18 cellular contexts compared by ENCODE assay signal in genomic region chr5:16603295-16603694, GRCh38. TPM values are rescaled to one million over a fixed set of nuclear protein-coding genes. Genes with fewer than 3 reads are reported as not detected.
DNase-seq lines count a peak whose midpoint lies in the region; ATAC-seq, FAIRE-seq and TF ChIP-seq lines count a peak whose summit lies in the region.
"Had no signal": no experiment of that assay in that cellular context is flagged by ENCODE, and none has a peak within 500 bp of the region (broad histone marks: within the 10 kb centered on the region; RNA-seq: fewer than 3 reads in every experiment).

No MANE protein-coding gene starts in this region.

- H3K23ac ChIP-seq in H1 (ENCODE audit: insufficient read length) = no peak overlapping the region

- no peaks in the 10 kb centered on the region for H3K27me3 ChIP-seq in H1 (replicated peaks in 1 of 4; ENCODE audit: control insufficient read depth in 3 of 4, extremely low read depth in 1 of 4, insufficient read depth in 3 of 4, low read length in 3 of 4)
- H3K27me3 ChIP-seq: BLaER1 treated with 17β-estradiol and CSF1 and Interleukin-3, amounts not matched to agents 10 nM and 100 nM; Peyer's patch had no signal

- H2AFZ ChIP-seq in H1 (ENCODE audit: low read length) = no peak overlapping the region
- H2AFZ ChIP-seq: GM23338 had no signal

- H2BK12ac ChIP-seq in H1 (ENCODE audit: low read depth, low read length) = peak overlapping the region; percentile 27; the same call in 1 of the 2 replicates

- 81% methylated on average over 5 of the region's 5 CpGs; no CpG with 5 or more reads in 1 of the 2 experiments for WGBS in H1 (ENCODE audit: extremely low coverage in 1 of 2, insufficient coverage in 1 of 2, insufficient read length in 1 of 2, insufficient replicate concordance in 2 of 2, low coverage in 1 of 2, low lambda C conversion rate in 2 of 2, missing lambda C conversion rate in 1 of 2), 2 experiments

- H3K27me3 Mint-ChIP-seq in activated naive CD8-positive, alpha-beta T cell = no peaks in the 10 kb centered on the region
- no peaks in the 10 kb centered on the region for H3K27me3 Mint-ChIP-seq in activated naive CD8-positive, alpha-beta T cell treated with anti-CD3 and anti-CD28 coated beads, Interleukin-2, amount 50 U/mL, for 24 hours
- H3K27me3 Mint-ChIP-seq in immature natural killer cell (ENCODE audit: low read depth in 3 of 3) = peaks cover 0 to 3% (median 1%) of the 10 kb centered on the region in 3 donors

- peak overlapping the region; percentile 61 for H3K27ac Mint-ChIP-seq in activated naive CD8-positive, alpha-beta T cell
- H3K27ac Mint-ChIP-seq in activated naive CD8-positive, alpha-beta T cell treated with anti-CD3 and anti-CD28 coated beads, Interleukin-2, amount 50 U/mL, for 24 hours = no peak overlapping the region
- no peak overlapping the region for H3K27ac Mint-ChIP-seq in immature natural killer cell
- H3K27ac Mint-ChIP-seq: GM23338 had no signal

- H3K79me2 ChIP-seq in H1 (ENCODE audit: control insufficient read depth in 1 of 2, insufficient read depth in 2 of 2, low read length in 2 of 2) = no peaks in the 10 kb centered on the region

- no peak overlapping the region for H3K4me2 ChIP-seq in H1 (ENCODE audit: insufficient read depth in 1 of 2, low read depth in 2 of 2, low read length in 2 of 2)
- H3K4me2 ChIP-seq: BLaER1 treated with 17β-estradiol and CSF1 and Interleukin-3, amounts not matched to agents 10 nM and 100 nM; GM23338 had no signal

- no peak overlapping the region for H3K14ac ChIP-seq in H1 (ENCODE audit: insufficient read length)

- DNase-seq in activated naive CD8-positive, alpha-beta T cell treated with anti-CD3 and anti-CD28 coated beads, Interleukin-2, amount 50 U/mL, for 24 hours = no peak
- no peak for DNase-seq in H1 (ENCODE audit: low read depth in 1 of 2, low spot score in 2 of 2)
- no peak for DNase-seq in immature natural killer cell
- DNase-seq in NCI-H2227 treated with DMSO at 0.1 percent for 48 hours (lab: John Stamatoyannopoulos, UW) = no peak
- DNase-seq: DMS79 treated with DMSO at 0.1 percent for 48 hours, KG1, MV-4-11, NCI-H187, NCI-H345, NCI-H524 treated with DMSO at 0.1 percent for 48 hours, Peyer's patch had no signal

- H2BK20ac ChIP-seq in H1 (ENCODE audit: low read length) = no peak overlapping the region

- H3K9me3 ChIP-seq in HEK293 (ENCODE audit: control insufficient read depth, insufficient read depth, low read depth, low read length) = no peaks in the 10 kb centered on the region
- no peaks in the 10 kb centered on the region for H3K9me3 ChIP-seq in H1 (ENCODE audit: insufficient read depth in 2 of 2, low read depth in 1 of 2, low read length in 1 of 2)
- H3K9me3 ChIP-seq: Peyer's patch, SJSA1 had no signal

- no peak overlapping the region for H2BK15ac ChIP-seq in H1 (ENCODE audit: low read length)

- H3K4me3 ChIP-seq in HEK293 (ENCODE audit: low read depth, low read length) = no peak overlapping the region
- no peak overlapping the region for H3K4me3 ChIP-seq in H1 (ENCODE audit: extremely low read depth in 1 of 4, insufficient read depth in 2 of 4, low read depth in 3 of 4, low read length in 4 of 4)
- H3K4me3 ChIP-seq: BLaER1 treated with 17β-estradiol and CSF1 and Interleukin-3, amounts not matched to agents 10 nM and 100 nM; GM23338; Peyer's patch; SJSA1 had no signal

- no peak overlapping the region for H3K4me3 Mint-ChIP-seq in activated naive CD8-positive, alpha-beta T cell
- H3K4me3 Mint-ChIP-seq in activated naive CD8-positive, alpha-beta T cell treated with anti-CD3 and anti-CD28 coated beads, Interleukin-2, amount 50 U/mL, for 24 hours = no peak overlapping the region
- no peak overlapping the region for H3K4me3 Mint-ChIP-seq in immature natural killer cell
- H3K4me3 Mint-ChIP-seq: GM23338 had no signal

- H3K27ac ChIP-seq in HEK293 (ENCODE audit: extremely low read depth, low read depth, low read length) = no peak overlapping the region
- H3K27ac ChIP-seq in H1 (ENCODE audit: low read depth, low read length) = no peak overlapping the region
- H3K27ac ChIP-seq: BLaER1 treated with 17β-estradiol and CSF1 and Interleukin-3, amounts not matched to agents 10 nM and 100 nM; Peyer's patch; SJSA1 had no signal

- CTCF ChIA-PET in HEK293 (lab: Yijun Ruan, JAX) (interaction anchor here (0.5 kb wide), 1 partner anchor 260 kb away, joined by 4 read pairs; no protein-coding TSS in a partner anchor), H1 (lab: Charles Lee; ENCODE audit: partially characterized antibody) (interaction anchor here (0.6 to 2.5 kb wide), 2 partner anchors 18 to 51 kb away, joined by 3 to 15 read pairs; no protein-coding TSS in a partner anchor)

- peaks cover 4% of the 10 kb centered on the region for H3K9me3 Mint-ChIP-seq in activated naive CD8-positive, alpha-beta T cell (ENCODE audit: low read depth)
- no peaks in the 10 kb centered on the region for H3K9me3 Mint-ChIP-seq in activated naive CD8-positive, alpha-beta T cell treated with anti-CD3 and anti-CD28 coated beads, Interleukin-2, amount 50 U/mL, for 24 hours
- peaks cover 0 to 4% (median 1%) of the 10 kb centered on the region in 6 donors for H3K9me3 Mint-ChIP-seq in immature natural killer cell

- TF ChIP-seq CTCF in HEK293 (tag by site-specific recombination; IDR thresholded peaks at IDR 0.05) (no peak), H1 (IDR thresholded peaks at IDR 0.05; ENCODE audit: control extremely low read depth in 1 of 3, insufficient read depth in 1 of 3, low read depth in 1 of 3, low read length in 3 of 3) (no peak)

- POLR2A ChIA-PET in HEK293 (lab: Yijun Ruan, JAX) = no interaction called here
- POLR2A ChIA-PET in H1 (lab: Charles Lee; ENCODE audit: partially characterized antibody) = no interaction called here

- H3K23me2 ChIP-seq in H1 (ENCODE audit: low read depth, low read length) = no peaks in the 10 kb centered on the region

- H4K8ac ChIP-seq in H1 (ENCODE audit: extremely low read depth, insufficient read depth, low read length) = no peak overlapping the region

- no peaks in the 10 kb centered on the region for H3K79me1 ChIP-seq in H1 (ENCODE audit: low read depth, low read length)

- no peak for TF ChIP-seq RAD21 in H1 (IDR thresholded peaks at IDR 0.05 in 1 of 2, conservative IDR thresholded peaks at IDR 0.05 in 1 of 2; ENCODE audit: low read depth in 2 of 2, low read length in 2 of 2)

- no peak overlapping the region for H3K9ac ChIP-seq in H1 (replicated peaks in 1 of 4; ENCODE audit: extremely low read depth in 1 of 4, low read depth in 3 of 4, low read length in 3 of 4)
- H3K9ac ChIP-seq: BLaER1 treated with 17β-estradiol and CSF1 and Interleukin-3, amounts not matched to agents 10 nM and 100 nM had no signal

- H3K56ac ChIP-seq in H1 (replicated peaks; ENCODE audit: insufficient read length, low read depth, low read length) = no peak overlapping the region

- H3K4ac ChIP-seq in H1 (replicated peaks; ENCODE audit: insufficient read length, low read depth, low read length) = no peak overlapping the region

- no peak for ATAC-seq in activated naive CD8-positive, alpha-beta T cell treated with anti-CD3 and anti-CD28 coated beads, Interleukin-2, amount 50 U/mL, for 24 hours
- ATAC-seq in HG02870 (IDR thresholded peaks at IDR 0.05; ENCODE audit: unreplicated experiment) = no peak
- ATAC-seq: GM23338, HCT116 had no signal

- H4K20me1 ChIP-seq in H1 (replicated peaks in 1 of 2; ENCODE audit: control insufficient read depth in 1 of 2, insufficient read depth in 2 of 2, low read length in 2 of 2) = no peaks in the 10 kb centered on the region

- H3K18ac ChIP-seq in H1 (ENCODE audit: extremely low read depth, low read length) = no peak overlapping the region

- peaks cover 2 to 4% of the 10 kb centered on the region in 2 experiments; a peak in 2 of 3 replicates for H3K36me3 ChIP-seq in HEK293 (ENCODE audit: control insufficient read depth in 2 of 2, insufficient read depth in 1 of 2, low read length in 2 of 2)
- H3K36me3 ChIP-seq in H1 (ENCODE audit: control insufficient read depth in 2 of 4, insufficient read depth in 4 of 4, low read length in 3 of 4) = no peaks in the 10 kb centered on the region
- H3K36me3 ChIP-seq: Peyer's patch, SJSA1 had no signal

- TF ChIP-seq EP300 in H1 (IDR thresholded peaks at IDR 0.05; ENCODE audit: borderline replicate concordance in 1 of 2, low read depth in 2 of 2, low read length in 2 of 2) = no peak

- FAIRE-seq in H1 (lab: Jason Lieb, UNC) = no peak

- peaks cover 7% of the 10 kb centered on the region for H3K4me1 ChIP-seq in HEK293 (ENCODE audit: control insufficient read depth, insufficient read depth, low read length)
- no peaks in the 10 kb centered on the region for H3K4me1 ChIP-seq in H1 (replicated peaks in 1 of 4; ENCODE audit: control insufficient read depth in 3 of 4, insufficient read depth in 4 of 4, low read length in 3 of 4)
- H3K4me1 ChIP-seq: Peyer's patch, SJSA1 had no signal

- no peak overlapping the region for H2AK5ac ChIP-seq in H1 (ENCODE audit: low read depth, low read length)

- H2BK120ac ChIP-seq in H1 (replicated peaks; ENCODE audit: low read depth, low read length) = no peak overlapping the region

- peaks cover 78% of the 10 kb centered on the region for H3K4me1 Mint-ChIP-seq in activated naive CD8-positive, alpha-beta T cell (ENCODE audit: low read depth)
- peaks cover 37% of the 10 kb centered on the region for H3K4me1 Mint-ChIP-seq in activated naive CD8-positive, alpha-beta T cell treated with anti-CD3 and anti-CD28 coated beads, Interleukin-2, amount 50 U/mL, for 24 hours
- peaks cover 4 to 8% of the 10 kb centered on the region in 2 donors for H3K4me1 Mint-ChIP-seq in immature natural killer cell

- H4K5ac ChIP-seq in H1 (ENCODE audit: insufficient read length, low read depth, low read length) = no peak overlapping the region

- no peak overlapping the region for H4K91ac ChIP-seq in H1 (replicated peaks; ENCODE audit: insufficient read length, low read length)

- no peak overlapping the region for H2BK5ac ChIP-seq in H1 (ENCODE audit: low read depth, low read length)

- TF ChIP-seq POLR2A in H1 (IDR thresholded peaks at IDR 0.05; ENCODE audit: control extremely low read depth in 1 of 2, low read depth in 2 of 2, low read length in 2 of 2) = no peak

- H3K36me3 Mint-ChIP-seq in activated naive CD8-positive, alpha-beta T cell = peaks cover 26% of the 10 kb centered on the region
- peaks cover 41% of the 10 kb centered on the region for H3K36me3 Mint-ChIP-seq in activated naive CD8-positive, alpha-beta T cell treated with anti-CD3 and anti-CD28 coated beads, Interleukin-2, amount 50 U/mL, for 24 hours (ENCODE audit: low read depth)
- peaks cover 0 to 3% (median 0%) of the 10 kb centered on the region in 3 donors for H3K36me3 Mint-ChIP-seq in immature natural killer cell

RNA-seq across cellular contexts. Expression of gene RETREG1, which starts 13.5 kb away (rescaled TPM):
- total RNA-seq in H1 (2021; fragmentation: NEBNext Ultra II Directional; extraction: Animal tissue kit (Norgen Biotek cat#: 25700)) = 1.9 TPM in 2 replicates
- polyA plus RNA-seq in H1 (2011; rRNA removed) (0.62 and 1.2 TPM in 2 replicates), immature natural killer cell (1 to 10 TPM; 2.8 to 5.6 (median 3.6) TPM)
- 1.4 TPM for polyA plus RNA-seq in H1 (2011; cell fraction: cytosol; rRNA removed)
- polyA plus RNA-seq in H1 (2011; cell fraction: nucleus; rRNA removed) = 0.98 TPM
- polyA plus RNA-seq in H1 (2012, experiment 1 of 2) = 1.0 to 1.7 TPM (median 1.2 TPM) in 4 replicates
- 0.09 TPM for polyA plus RNA-seq in H1 (2012, experiment 2 of 2)
- 5.1 TPM for polyA plus RNA-seq in H1 (2013, experiment 1 of 2)
- 5.5 TPM for polyA plus RNA-seq in H1 (2013, experiment 2 of 2)
- polyA minus RNA-seq in H1 (2011; rRNA and poly(A)+ RNA removed) = 1.7 and 2.8 TPM in 2 replicates
- 1.5 TPM for polyA minus RNA-seq in H1 (2011; cell fraction: cytosol; rRNA and poly(A)+ RNA removed)
- 6.9 TPM for polyA minus RNA-seq in H1 (2011; cell fraction: nucleus; rRNA and poly(A)+ RNA removed)
